In the genomic region with DNA sequence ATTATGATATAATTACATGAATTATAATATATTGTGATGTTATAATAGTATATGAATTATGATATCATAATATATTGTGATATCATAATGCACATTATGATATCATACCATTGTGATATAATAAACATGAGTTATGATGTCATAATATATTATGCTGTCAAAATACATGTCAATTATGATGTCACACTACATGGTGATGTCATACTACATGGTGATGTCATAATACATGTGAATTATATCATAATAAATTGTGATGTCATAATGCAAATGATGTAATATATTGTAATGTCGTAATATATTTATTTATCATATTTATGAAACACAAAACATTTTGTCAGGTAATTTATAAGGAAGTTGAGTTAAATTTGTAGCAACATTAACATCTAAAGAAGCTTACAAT, we compare ENCODE assay signal across 23 cellular contexts.
"Had no signal": no experiment of that assay in that cellular context is flagged by ENCODE, and none has a peak within 500 bp of the region (broad histone marks: within the 10 kb centered on the region; RNA-seq: fewer than 3 reads in every experiment).

No MANE protein-coding gene starts in this region.

- FAIRE-seq: islet of Langerhans had no signal

- H3K4me1 ChIP-seq: ascending aorta, esophagus squamous epithelium, foreskin keratinocyte, tibial artery had no signal

- H3K4me1 Mint-ChIP-seq: activated CD4-positive, alpha-beta T cell treated with anti-CD3 and anti-CD28 coated beads, Interleukin-2, amount 10 ng/mL, durations not matched to agents 7 days and 5 days; activated naive CD8-positive, alpha-beta T cell treated with anti-CD3 and anti-CD28 coated beads, Interleukin-2, amount 50 U/mL, for 24 hours; mesothelial cell of epicardium; nephron had no signal

- H3K9me3 ChIP-seq: ascending aorta had no signal

- H3K36me3 Mint-ChIP-seq: mesothelial cell of epicardium had no signal

- ATAC-seq: activated CD8-positive, alpha-beta T cell treated with anti-CD3 and anti-CD28 coated beads, Interleukin-2, amount 10 ng/mL, durations not matched to agents 7 days and 5 days; activated naive CD8-positive, alpha-beta T cell treated with anti-CD3 and anti-CD28 coated beads, Interleukin-2, amount 50 U/mL, for 24 hours; activated T-cell treated with anti-CD3 and anti-CD28 coated beads, Interleukin-2, amount 50 U/mL, for 4 hours; foreskin keratinocyte had no signal

- H3K27ac ChIP-seq: ascending aorta, esophagus squamous epithelium, foreskin keratinocyte, tibial artery had no signal

- H3K4me3 Mint-ChIP-seq: activated CD4-positive, alpha-beta T cell treated with anti-CD3 and anti-CD28 coated beads, Interleukin-2, amount 10 ng/mL, durations not matched to agents 7 days and 5 days; activated CD8-positive, alpha-beta T cell treated with anti-CD3 and anti-CD28 coated beads, Interleukin-2, amount 10 ng/mL, durations not matched to agents 7 days and 5 days; activated naive CD4-positive, alpha-beta T cell treated with anti-CD3 and anti-CD28 coated beads for 36 hours; activated naive CD8-positive, alpha-beta T cell treated with anti-CD3 and anti-CD28 coated beads, Interleukin-2, amount 50 U/mL, for 24 hours; activated T-cell treated with anti-CD3 and anti-CD28 coated beads, Interleukin-2, amount 50 U/mL, for 4 hours; mesothelial cell of epicardium; nephron had no signal

- H3K27me3 ChIP-seq: ascending aorta, esophagus squamous epithelium, foreskin keratinocyte, tibial artery had no signal

- H3K4me3 ChIP-seq: ascending aorta, esophagus squamous epithelium, lung, tibial artery had no signal

- H3K27ac Mint-ChIP-seq: activated CD4-positive, alpha-beta T cell treated with anti-CD3 and anti-CD28 coated beads, Interleukin-2, amount 10 ng/mL, durations not matched to agents 7 days and 5 days; activated CD8-positive, alpha-beta T cell treated with anti-CD3 and anti-CD28 coated beads, Interleukin-2, amount 10 ng/mL, durations not matched to agents 7 days and 5 days; activated naive CD4-positive, alpha-beta T cell treated with anti-CD3 and anti-CD28 coated beads for 36 hours; activated naive CD8-positive, alpha-beta T cell treated with anti-CD3 and anti-CD28 coated beads, Interleukin-2, amount 50 U/mL, for 24 hours; mesothelial cell of epicardium; nephron had no signal

- DNase-seq: activated CD4-positive, alpha-beta T cell treated with anti-CD3 and anti-CD28 coated beads, Interleukin-2, amount 10 ng/mL, durations not matched to agents 7 days and 5 days; activated CD8-positive, alpha-beta T cell treated with anti-CD3 and anti-CD28 coated beads, Interleukin-2, amount 10 ng/mL, durations not matched to agents 7 days and 5 days; activated naive CD4-positive, alpha-beta T cell treated with anti-CD3 and anti-CD28 coated beads for 36 hours; activated naive CD8-positive, alpha-beta T cell treated with anti-CD3 and anti-CD28 coated beads, Interleukin-2, amount 50 U/mL, for 24 hours; activated T-cell treated with anti-CD3 and anti-CD28 coated beads, Interleukin-2, amount 50 U/mL, for 4 hours; cortex of kidney; esophagus squamous epithelium; foreskin keratinocyte; glutamatergic neuron; hippocampal formation; posterior cingulate gyrus; stimulated activated CD4-positive, alpha-beta T cell treated with anti-CD3 and anti-CD28 coated beads, Interleukin-12 subunit alpha, Interleukin-12 subunit beta, amount 100 ng/mL, for 4 hours; stimulated activated CD4-positive, alpha-beta T cell treated with anti-CD3 and anti-CD28 coated beads, Interleukin-1b, Interleukin-23, amount 100 ng/mL, for 48 hours; stimulated activated CD8-positive, alpha-beta memory T cell treated with anti-CD3 and anti-CD28 coated beads, Interleukin-4, amount 100 ng/mL, for 48 hours; stimulated activated naive CD4-positive, alpha-beta T cell treated with Interleukin-2 at 50 U/mL for 16 hours; T-helper 1 cell; T-helper 9 cell; tibial artery had no signal

- H3K36me3 ChIP-seq: ascending aorta, esophagus squamous epithelium, tibial artery had no signal
